In genomic region chr17:66727634-66728570, GRCh38 we compare ENCODE assay signal across 8 cellular contexts.
DNase-seq lines count a peak whose midpoint lies in the region; ATAC-seq and TF ChIP-seq lines count a peak whose summit lies in the region.

No MANE protein-coding gene starts in this region.

- 50 to 54% methylated on average over 17 of the region's 17 CpGs for WGBS in lung, 2 donors

- no peaks in the 10 kb centered on the region for H3K36me3 ChIP-seq in lung (ENCODE audit: control insufficient read depth in 2 of 2, insufficient read depth in 2 of 2, low read length in 2 of 2)

- H3K27ac ChIP-seq in dorsolateral prefrontal cortex = peak overlapping the region in 15 of 59 donors; percentile 7 to 61 (median 45)
- no peak overlapping the region for H3K27ac ChIP-seq in lung (ENCODE audit: low read depth in 1 of 2, low read length in 1 of 2)

- ATAC-seq in HG02798 (IDR thresholded peaks at IDR 0.05; ENCODE audit: poor library complexity, unreplicated experiment) (peak; percentile 74), WTC11 (peak; percentile 83), lung (ENCODE audit: insufficient read depth, low FRiP score) (no peak)
- ATAC-seq in stimulated activated naive B cell treated with anti-CD40 and anti-IgM and Interleukin-4, amounts not matched to agents 10 μg/mL and 1 μg/mL and 100 μg/mL, for 72 hours (replicated peaks) = peak; percentile 89 to 95

- no peak overlapping the region for H3K4me3 Mint-ChIP-seq in WTC11
- H3K4me3 Mint-ChIP-seq in stimulated activated naive B cell treated with anti-CD40 and anti-IgM and Interleukin-4, amounts not matched to agents 10 μg/mL and 1 μg/mL and 100 μg/mL, for 72 hours = no peak overlapping the region

- peak; percentile 36; the same call in 1 of the 2 replicates for TF ChIP-seq CTCF in WTC11 (IDR thresholded peaks at IDR 0.05)
- TF ChIP-seq CTCF in dorsolateral prefrontal cortex (IDR thresholded peaks at IDR 0.05 in 54 of 56, conservative IDR thresholded peaks at IDR 0.05 in 2 of 56; ENCODE audit: low read depth in 1 of 56, partially characterized antibody in 56 of 56) = peak; percentile 36 to 85 (median 70)
- TF ChIP-seq CTCF in lung (IDR thresholded peaks at IDR 0.05; ENCODE audit: control extremely low read depth, extremely low read depth) = peak; percentile 33

- POLR2A ChIA-PET in WTC11 (lab: Charles Lee) = no interaction called here

- no peaks in the 10 kb centered on the region for H3K27me3 Mint-ChIP-seq in WTC11 (ENCODE audit: low read depth)
- peaks cover 4 to 12% of the 10 kb centered on the region in 2 donors for H3K27me3 Mint-ChIP-seq in stimulated activated naive B cell treated with anti-CD40 and anti-IgM and Interleukin-4, amounts not matched to agents 10 μg/mL and 1 μg/mL and 100 μg/mL, for 72 hours

- peak; percentile 13 for DNase-seq in GM04504 (ENCODE audit: low read depth)
- DNase-seq in NCI-H2171 treated with DMSO at 0.1 percent for 48 hours (lab: John Stamatoyannopoulos, UW) = peak; percentile 78
- peak; percentile 79 for DNase-seq in WTC11 (ENCODE audit: low spot score)
- peak; percentile 37 to 88 (median 78) for DNase-seq in dorsolateral prefrontal cortex
- DNase-seq in lung (ENCODE audit: low spot score) = peak; percentile 62
- DNase-seq in stimulated activated naive B cell treated with anti-CD40 and anti-IgM and Interleukin-4, amounts not matched to agents 10 μg/mL and 1 μg/mL and 100 μg/mL, for 72 hours = peak; percentile 17
- no peak for DNase-seq in dedifferentiated amniotic fluid mesenchymal stem cell (ENCODE audit: extremely low spot score)

- peaks cover 4% of the 10 kb centered on the region for H3K36me3 Mint-ChIP-seq in WTC11
- H3K36me3 Mint-ChIP-seq in stimulated activated naive B cell treated with anti-CD40 and anti-IgM and Interleukin-4, amounts not matched to agents 10 μg/mL and 1 μg/mL and 100 μg/mL, for 72 hours = no peaks in the 10 kb centered on the region

- intact Hi-C loops in dorsolateral prefrontal cortex (cut with DNase I) = no loop called here

- H3K4me1 ChIP-seq in lung (ENCODE audit: control insufficient read depth in 2 of 2, insufficient read depth in 2 of 2, low read length in 2 of 2) = peaks cover 3 to 6% of the 10 kb centered on the region in 2 donors

- H3K9me3 Mint-ChIP-seq in WTC11 = no peaks in the 10 kb centered on the region
- no peaks in the 10 kb centered on the region for H3K9me3 Mint-ChIP-seq in stimulated activated naive B cell treated with anti-CD40 and anti-IgM and Interleukin-4, amounts not matched to agents 10 μg/mL and 1 μg/mL and 100 μg/mL, for 72 hours

- CTCF ChIA-PET in WTC11 (lab: Charles Lee) = interaction anchor here (0.5 to 1.9 kb wide), 49 partner anchors 9 to 929 kb away, joined by 3 to 18 read pairs (median 4); partner anchors contain the start of gene CACNG5

- peak overlapping the region; percentile 49 for H3K27ac Mint-ChIP-seq in WTC11
- peak overlapping the region; percentile 11 for H3K27ac Mint-ChIP-seq in stimulated activated naive B cell treated with anti-CD40 and anti-IgM and Interleukin-4, amounts not matched to agents 10 μg/mL and 1 μg/mL and 100 μg/mL, for 72 hours

- peaks cover 67% of the 10 kb centered on the region for H3K4me1 Mint-ChIP-seq in WTC11
- H3K4me1 Mint-ChIP-seq in stimulated activated naive B cell treated with anti-CD40 and anti-IgM and Interleukin-4, amounts not matched to agents 10 μg/mL and 1 μg/mL and 100 μg/mL, for 72 hours = peaks cover 0 to 2% of the 10 kb centered on the region in 2 donors

- H3K4me3 ChIP-seq in dorsolateral prefrontal cortex (no peak overlapping the region), lung (no peak overlapping the region)

- H3K9me3 ChIP-seq in lung (ENCODE audit: control insufficient read depth in 2 of 2, insufficient read depth in 1 of 2, low read length in 1 of 2) = no peaks in the 10 kb centered on the region

- no peaks in the 10 kb centered on the region for H3K27me3 ChIP-seq in dorsolateral prefrontal cortex
- H3K27me3 ChIP-seq in lung (ENCODE audit: control insufficient read depth, insufficient read depth) = no peaks in the 10 kb centered on the region

TF ChIP-seq in WTC11, 78 proteins besides CTCF, POLR2A, EP300 and RAD21 (continues in another document):
- TF ChIP-seq SP1 (CRISPR knock-in tag; conservative IDR thresholded peaks at IDR 0.05) (no peak), ZNF512 (CRISPR knock-in tag; IDR thresholded peaks at IDR 0.05; ENCODE audit: borderline replicate concordance) (no peak), TEAD1 (CRISPR knock-in tag; IDR thresholded peaks at IDR 0.05) (no peak), MXD4 (CRISPR knock-in tag; IDR thresholded peaks at IDR 0.05; ENCODE audit: borderline replicate concordance) (no peak), ZNF232 (CRISPR knock-in tag; IDR thresholded peaks at IDR 0.05) (no peak), ETV6 (CRISPR knock-in tag; IDR thresholded peaks at IDR 0.05) (0 out of 2 replicates have a peak, but pooled peaks have one; percentile 37), ZBTB21 (CRISPR knock-in tag; IDR thresholded peaks at IDR 0.05; ENCODE audit: borderline replicate concordance) (no peak), CBFB (CRISPR knock-in tag; IDR thresholded peaks at IDR 0.05; ENCODE audit: low read depth) (0 out of 2 replicates have a peak, but pooled peaks have one; percentile 30)
- TF ChIP-seq, protein P1, sequence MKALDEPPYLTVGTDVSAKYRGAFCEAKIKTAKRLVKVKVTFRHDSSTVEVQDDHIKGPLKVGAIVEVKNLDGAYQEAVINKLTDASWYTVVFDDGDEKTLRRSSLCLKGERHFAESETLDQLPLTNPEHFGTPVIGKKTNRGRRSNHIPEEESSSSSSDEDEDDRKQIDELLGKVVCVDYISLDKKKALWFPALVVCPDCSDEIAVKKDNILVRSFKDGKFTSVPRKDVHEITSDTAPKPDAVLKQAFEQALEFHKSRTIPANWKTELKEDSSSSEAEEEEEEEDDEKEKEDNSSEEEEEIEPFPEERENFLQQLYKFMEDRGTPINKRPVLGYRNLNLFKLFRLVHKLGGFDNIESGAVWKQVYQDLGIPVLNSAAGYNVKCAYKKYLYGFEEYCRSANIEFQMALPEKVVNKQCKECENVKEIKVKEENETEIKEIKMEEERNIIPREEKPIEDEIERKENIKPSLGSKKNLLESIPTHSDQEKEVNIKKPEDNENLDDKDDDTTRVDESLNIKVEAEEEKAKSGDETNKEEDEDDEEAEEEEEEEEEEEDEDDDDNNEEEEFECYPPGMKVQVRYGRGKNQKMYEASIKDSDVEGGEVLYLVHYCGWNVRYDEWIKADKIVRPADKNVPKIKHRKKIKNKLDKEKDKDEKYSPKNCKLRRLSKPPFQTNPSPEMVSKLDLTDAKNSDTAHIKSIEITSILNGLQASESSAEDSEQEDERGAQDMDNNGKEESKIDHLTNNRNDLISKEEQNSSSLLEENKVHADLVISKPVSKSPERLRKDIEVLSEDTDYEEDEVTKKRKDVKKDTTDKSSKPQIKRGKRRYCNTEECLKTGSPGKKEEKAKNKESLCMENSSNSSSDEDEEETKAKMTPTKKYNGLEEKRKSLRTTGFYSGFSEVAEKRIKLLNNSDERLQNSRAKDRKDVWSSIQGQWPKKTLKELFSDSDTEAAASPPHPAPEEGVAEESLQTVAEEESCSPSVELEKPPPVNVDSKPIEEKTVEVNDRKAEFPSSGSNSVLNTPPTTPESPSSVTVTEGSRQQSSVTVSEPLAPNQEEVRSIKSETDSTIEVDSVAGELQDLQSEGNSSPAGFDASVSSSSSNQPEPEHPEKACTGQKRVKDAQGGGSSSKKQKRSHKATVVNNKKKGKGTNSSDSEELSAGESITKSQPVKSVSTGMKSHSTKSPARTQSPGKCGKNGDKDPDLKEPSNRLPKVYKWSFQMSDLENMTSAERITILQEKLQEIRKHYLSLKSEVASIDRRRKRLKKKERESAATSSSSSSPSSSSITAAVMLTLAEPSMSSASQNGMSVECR (CRISPR knock-in tag; IDR thresholded peaks at IDR 0.05; ENCODE audit: borderline replicate concordance) = no peak
- TF ChIP-seq, protein P2, sequence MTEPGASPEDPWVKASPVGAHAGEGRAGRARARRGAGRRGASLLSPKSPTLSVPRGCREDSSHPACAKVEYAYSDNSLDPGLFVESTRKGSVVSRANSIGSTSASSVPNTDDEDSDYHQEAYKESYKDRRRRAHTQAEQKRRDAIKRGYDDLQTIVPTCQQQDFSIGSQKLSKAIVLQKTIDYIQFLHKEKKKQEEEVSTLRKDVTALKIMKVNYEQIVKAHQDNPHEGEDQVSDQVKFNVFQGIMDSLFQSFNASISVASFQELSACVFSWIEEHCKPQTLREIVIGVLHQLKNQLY (CRISPR knock-in tag; IDR thresholded peaks at IDR 0.05) = no peak
- TF ChIP-seq, protein P3, sequence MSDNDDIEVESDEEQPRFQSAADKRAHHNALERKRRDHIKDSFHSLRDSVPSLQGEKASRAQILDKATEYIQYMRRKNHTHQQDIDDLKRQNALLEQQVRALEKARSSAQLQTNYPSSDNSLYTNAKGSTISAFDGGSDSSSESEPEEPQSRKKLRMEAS (CRISPR knock-in tag; IDR thresholded peaks at IDR 0.05) = peak; percentile 33; the same call in 1 of the 2 replicates
- TF ChIP-seq, protein P4, sequence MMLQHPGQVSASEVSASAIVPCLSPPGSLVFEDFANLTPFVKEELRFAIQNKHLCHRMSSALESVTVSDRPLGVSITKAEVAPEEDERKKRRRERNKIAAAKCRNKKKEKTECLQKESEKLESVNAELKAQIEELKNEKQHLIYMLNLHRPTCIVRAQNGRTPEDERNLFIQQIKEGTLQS (CRISPR knock-in tag; conservative IDR thresholded peaks at IDR 0.05) = no peak
